19 cellular contexts compared by ENCODE assay signal in the genomic region with DNA sequence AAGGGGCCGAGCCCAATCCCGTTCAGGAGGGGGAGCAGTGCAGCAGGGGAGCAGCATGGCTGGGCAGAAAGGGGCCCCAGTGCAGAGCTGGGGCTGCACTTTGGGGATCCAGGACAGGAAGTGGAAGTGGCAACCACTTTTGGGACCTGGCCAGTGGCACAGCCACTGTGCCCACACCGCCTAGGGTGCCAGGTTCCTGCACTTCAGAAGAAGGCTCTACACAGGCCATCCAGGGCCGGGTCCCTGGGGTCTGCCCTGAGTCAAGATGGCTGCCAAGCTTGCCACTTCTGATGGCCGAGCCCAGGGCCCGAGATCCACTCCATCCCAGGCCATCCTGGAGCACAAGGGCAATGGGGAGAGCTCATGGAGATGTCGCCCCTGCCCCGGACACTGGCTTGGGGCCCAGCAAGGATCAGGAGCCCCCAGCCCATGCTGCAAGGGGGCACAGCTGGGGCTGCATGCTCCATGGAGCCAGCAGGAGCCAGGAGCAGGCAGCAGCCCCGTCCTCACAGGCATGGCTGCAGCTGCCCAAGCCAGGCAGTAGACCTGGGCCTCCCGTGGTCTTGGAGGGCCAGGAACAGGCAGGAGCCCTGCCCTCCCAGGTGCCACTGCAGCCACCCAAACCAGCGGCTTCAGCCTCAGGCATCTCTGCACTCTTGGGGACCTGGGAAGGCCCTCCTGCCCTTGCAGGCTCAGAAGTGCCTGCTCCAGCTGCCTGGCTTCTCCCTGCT. TPM values are rescaled to one million over a fixed set of nuclear protein-coding genes. Genes with fewer than 3 reads are reported as not detected.
DNase-seq lines count a peak whose midpoint lies in the region; ATAC-seq, FAIRE-seq and TF ChIP-seq lines count a peak whose summit lies in the region.
"Had no signal": no experiment of that assay in that cellular context is flagged by ENCODE, and none has a peak within 500 bp of the region (broad histone marks: within the 10 kb centered on the region; RNA-seq: fewer than 3 reads in every experiment).

No MANE protein-coding gene starts in this region.

- in situ Hi-C loops in IMR-90 (cut with MboI; ENCODE audit: low sequenced_read_pairs) = no loop called here

- no peak overlapping the region for H3K4me3 Mint-ChIP-seq in CD8-positive, alpha-beta T cell
- H3K4me3 Mint-ChIP-seq: CD8-positive, alpha-beta memory T cell; GM23338 had no signal

- H3K9me3 ChIP-seq in left ventricle myocardium inferior (replicated peaks) = no peaks in the 10 kb centered on the region
- peaks cover 6% of the 10 kb centered on the region; the same call in 1 of the 2 replicates for H3K9me3 ChIP-seq in IMR-90 (ENCODE audit: control insufficient read depth, insufficient read depth, low read length)
- H3K9me3 ChIP-seq in neuronal stem cell (replicated peaks in 1 of 2; ENCODE audit: control insufficient read depth in 2 of 2, insufficient read depth in 1 of 2, low read depth in 1 of 2, low read length in 2 of 2) = peaks cover 4 to 6% of the 10 kb centered on the region in 2 donors
- no peaks in the 10 kb centered on the region for H3K9me3 ChIP-seq in sigmoid colon
- no peaks in the 10 kb centered on the region for H3K9me3 ChIP-seq in CD8-positive, alpha-beta T cell (ENCODE audit: low read length)

- H3K18ac ChIP-seq in IMR-90 (ENCODE audit: low read depth, low read length) = no peak overlapping the region
- peak overlapping the region; percentile 84 for H3K18ac ChIP-seq in neuronal stem cell (ENCODE audit: low read length)

- H3K27ac ChIP-seq in left ventricle myocardium inferior (replicated peaks) (no peak overlapping the region), IMR-90 (ENCODE audit: insufficient read depth, low read length) (no peak overlapping the region), neuronal stem cell (replicated peaks; ENCODE audit: low read length) (no peak overlapping the region), sigmoid colon (no peak overlapping the region)
- H3K27ac ChIP-seq in CD8-positive, alpha-beta T cell (ENCODE audit: low read depth, low read length) = no peak overlapping the region
- H3K27ac ChIP-seq: BLaER1 had no signal

- intact Hi-C loops in cardiac septum (cut with DNase I) = no loop called here
- intact Hi-C loops in left ventricle myocardium inferior (cut with micrococcal nuclease) = no loop called here
- intact Hi-C loops in IMR-90 (cut with micrococcal nuclease) = no loop called here
- intact Hi-C loops in sigmoid colon (cut with DNase I) = no loop called here
- intact Hi-C loops in CD8-positive, alpha-beta T cell (cut with DNase I, micrococcal nuclease) = no loop called here

- no peak overlapping the region for H2BK20ac ChIP-seq in IMR-90 (ENCODE audit: low read depth, low read length)

- H3K23ac ChIP-seq in IMR-90 (ENCODE audit: low read depth, low read length) = no peak overlapping the region
- H3K23ac ChIP-seq in neuronal stem cell (ENCODE audit: low read depth, low read length, poor library complexity) = peak overlapping the region; percentile 18

- H2AK5ac ChIP-seq in IMR-90 (ENCODE audit: low read depth, low read length) (no peak overlapping the region), neuronal stem cell (ENCODE audit: low read depth, low read length) (peak overlapping the region; percentile 94)

- H2AK9ac ChIP-seq in IMR-90 (replicated peaks; ENCODE audit: low read depth, low read length, poor library complexity) = no peak overlapping the region

- H3K36me3 ChIP-seq in left ventricle myocardium inferior = no peaks in the 10 kb centered on the region
- H3K36me3 ChIP-seq in IMR-90 (ENCODE audit: control insufficient read depth, insufficient read depth, low read length) = no peaks in the 10 kb centered on the region
- no peaks in the 10 kb centered on the region for H3K36me3 ChIP-seq in neuronal stem cell (replicated peaks in 1 of 2; ENCODE audit: control insufficient read depth in 2 of 2, insufficient read depth in 2 of 2, low read length in 2 of 2)
- no peaks in the 10 kb centered on the region for H3K36me3 ChIP-seq in sigmoid colon
- H3K36me3 ChIP-seq in CD8-positive, alpha-beta T cell (ENCODE audit: insufficient read depth, low read length) = no peaks in the 10 kb centered on the region

- no peak overlapping the region for H2BK120ac ChIP-seq in IMR-90 (ENCODE audit: low read depth, low read length)
- peak overlapping the region; percentile 39 for H2BK120ac ChIP-seq in neuronal stem cell (ENCODE audit: low read depth, low read length)

- H3K27me3 ChIP-seq in left ventricle myocardium inferior (ENCODE audit: low read depth) = no peaks in the 10 kb centered on the region
- no peaks in the 10 kb centered on the region for H3K27me3 ChIP-seq in IMR-90 (ENCODE audit: control insufficient read depth, insufficient read depth, low read length)
- no peaks in the 10 kb centered on the region for H3K27me3 ChIP-seq in neuronal stem cell (ENCODE audit: control insufficient read depth in 3 of 3, insufficient read depth in 3 of 3, low read depth in 1 of 3, low read length in 3 of 3)
- no peaks in the 10 kb centered on the region for H3K27me3 ChIP-seq in sigmoid colon
- H3K27me3 ChIP-seq in CD8-positive, alpha-beta T cell (ENCODE audit: insufficient read depth, low read length) = no peaks in the 10 kb centered on the region
- H3K27me3 ChIP-seq: BLaER1 had no signal

- H3K9me1 ChIP-seq in IMR-90 (ENCODE audit: insufficient read depth, low read length) = no peaks in the 10 kb centered on the region

- BruUV-seq in IMR-90 (replicated peaks; lab: Mats Ljungman, UMichigan) = no TSS peak

- H4K5ac ChIP-seq in IMR-90 (ENCODE audit: low read depth, low read length) = no peak overlapping the region

- DNase-seq in cardiac septum (ENCODE audit: low spot score) (peak; percentile 59), left ventricle myocardium inferior (no peak), IMR-90 (no peak), neuronal stem cell (ENCODE audit: low spot score) (no peak), sigmoid colon (peak; percentile 53), NCI-H526 (lab: John Stamatoyannopoulos, UW) (no peak), frontal cortex (ENCODE audit: low spot score in 2 of 2) (no peak)
- DNase-seq in CD8-positive, alpha-beta T cell = no peak
- DNase-seq: 8988T; CD8-positive, alpha-beta memory T cell; COR-L47; DMS 273 treated with DMSO at 0.1 percent for 48 hours; DND-41; EL; HCEC 1CT had no signal

- no peak for TF ChIP-seq EP300 in sigmoid colon (IDR thresholded peaks at IDR 0.05)

- H3K36me3 Mint-ChIP-seq in CD8-positive, alpha-beta T cell = no peaks in the 10 kb centered on the region
- H3K36me3 Mint-ChIP-seq: CD8-positive, alpha-beta memory T cell had no signal

- H3K9ac ChIP-seq in IMR-90 (ENCODE audit: low read depth, low read length) (no peak overlapping the region), neuronal stem cell (ENCODE audit: low read depth, low read length, poor library complexity) (peak overlapping the region; percentile 47)
- H3K9ac ChIP-seq: BLaER1 had no signal

- TF ChIP-seq CTCF in left ventricle myocardium inferior (IDR thresholded peaks at IDR 0.05; ENCODE audit: borderline replicate concordance) = no peak
- no peak for TF ChIP-seq CTCF in IMR-90 (conservative IDR thresholded peaks at IDR 0.05; ENCODE audit: low read depth, low read length)
- TF ChIP-seq CTCF in sigmoid colon (IDR thresholded peaks at IDR 0.05) = no peak
- TF ChIP-seq CTCF in CD8-positive, alpha-beta T cell (IDR thresholded peaks at IDR 0.05) = no peak

- no peak overlapping the region for H3K4me3 ChIP-seq in left ventricle myocardium inferior
- H3K4me3 ChIP-seq in IMR-90 (ENCODE audit: insufficient read depth, low read depth, low read length) = no peak overlapping the region
- H3K4me3 ChIP-seq in neuronal stem cell (ENCODE audit: low read length in 2 of 2) = peak overlapping the region in 1 of 2 donors; percentile 46
- H3K4me3 ChIP-seq in sigmoid colon = no peak overlapping the region
- no peak overlapping the region for H3K4me3 ChIP-seq in CD8-positive, alpha-beta T cell (ENCODE audit: low read depth, low read length)
- H3K4me3 ChIP-seq: BLaER1, GM23338 had no signal

- H2BK5ac ChIP-seq in IMR-90 (ENCODE audit: low read depth, low read length, poor library complexity, severe bottlenecking) = no peak overlapping the region
- peak overlapping the region; percentile 89 for H2BK5ac ChIP-seq in neuronal stem cell (ENCODE audit: low read length)

- H3K27ac Mint-ChIP-seq in CD8-positive, alpha-beta T cell = no peak overlapping the region
- H3K27ac Mint-ChIP-seq: CD8-positive, alpha-beta memory T cell; GM23338 had no signal

- peaks cover 2% of the 10 kb centered on the region for H3K4me1 Mint-ChIP-seq in CD8-positive, alpha-beta T cell (ENCODE audit: low read depth)

- CTCF ChIA-PET in IMR-90 (lab: Yijun Ruan, JAX) = no interaction called here
- CTCF ChIA-PET in CD8-positive, alpha-beta T cell (lab: Charles Lee) = no interaction called here

- no peak for TF ChIP-seq POLR2A in IMR-90 (IDR thresholded peaks at IDR 0.05; ENCODE audit: low read depth, low read length)
- no peak for TF ChIP-seq POLR2A in sigmoid colon (IDR thresholded peaks at IDR 0.05)

- peaks cover 9% of the 10 kb centered on the region for H3K4me1 ChIP-seq in left ventricle myocardium inferior
- H3K4me1 ChIP-seq in IMR-90 (ENCODE audit: control insufficient read depth, insufficient read depth, low read length) = no peaks in the 10 kb centered on the region
- H3K4me1 ChIP-seq in neuronal stem cell (ENCODE audit: control insufficient read depth in 2 of 2, insufficient read depth in 1 of 2, low read depth in 1 of 2, low read length in 2 of 2) = peaks cover 8 to 12% of the 10 kb centered on the region in 2 donors
- peaks cover 0 to 11% (median 0%) of the 10 kb centered on the region in 4 donors for H3K4me1 ChIP-seq in sigmoid colon
- peaks cover 3% of the 10 kb centered on the region for H3K4me1 ChIP-seq in CD8-positive, alpha-beta T cell (ENCODE audit: insufficient read depth, low read length)

- H2BK15ac ChIP-seq in IMR-90 (ENCODE audit: low read depth, low read length) (no peak overlapping the region), neuronal stem cell (ENCODE audit: low read length) (peak overlapping the region; percentile 79)

- no peaks in the 10 kb centered on the region for H3K9me3 Mint-ChIP-seq in CD8-positive, alpha-beta T cell
- H3K9me3 Mint-ChIP-seq: CD8-positive, alpha-beta memory T cell had no signal

- H3K4me2 ChIP-seq in IMR-90 (ENCODE audit: low read depth, low read length) (no peak overlapping the region), neuronal stem cell (ENCODE audit: insufficient read depth, low read length, poor library complexity, severe bottlenecking) (no peak overlapping the region)
- H3K4me2 ChIP-seq: BLaER1, GM23338 had no signal

- no peak overlapping the region for H3K56ac ChIP-seq in IMR-90 (ENCODE audit: extremely low read depth, insufficient read depth, low read length)

- H4K8ac ChIP-seq in IMR-90 (ENCODE audit: low read depth in 2 of 2, low read length in 2 of 2) (no peak overlapping the region), neuronal stem cell (ENCODE audit: low read depth, low read length) (peak overlapping the region; percentile 66)

- H4K91ac ChIP-seq in IMR-90 (ENCODE audit: insufficient read depth, low read depth, low read length) (no peak overlapping the region), neuronal stem cell (ENCODE audit: low read depth, low read length, poor library complexity) (no peak overlapping the region)

- no peak for ATAC-seq in IMR-90 (ENCODE audit: low read depth)
- ATAC-seq in CD8-positive, alpha-beta T cell = no peak
- ATAC-seq: GM23338 had no signal

- H2BK12ac ChIP-seq in neuronal stem cell (ENCODE audit: low read length) = peak overlapping the region; percentile 59

- no peaks in the 10 kb centered on the region for H4K20me1 ChIP-seq in IMR-90 (ENCODE audit: insufficient read depth, low read length)
- H4K20me1 ChIP-seq: BLaER1 had no signal

- POLR2A ChIA-PET in IMR-90 (lab: Charles Lee; ENCODE audit: unreplicated experiment) = interaction anchor here (0.6 kb wide), 1 partner anchor 1686 kb away, joined by 3 read pairs; no protein-coding TSS in a partner anchor
- POLR2A ChIA-PET in CD8-positive, alpha-beta T cell (lab: Charles Lee) = no interaction called here

- peak overlapping the region; percentile 9 for H2AFZ ChIP-seq in IMR-90 (replicated peaks; ENCODE audit: low read length, poor library complexity)
- no peak overlapping the region for H2AFZ ChIP-seq in neuronal stem cell (ENCODE audit: low read length)
- H2AFZ ChIP-seq: GM23338 had no signal

- 82% methylated on average over 5 of the region's 11 CpGs; no CpG with 5 or more reads in 1 of the 2 experiments for WGBS in IMR-90 (ENCODE audit: extremely low coverage in 2 of 2, insufficient read length in 1 of 2), 2 experiments
- no CpG with 5 or more reads among the region's 11 CpGs for WGBS in neuronal stem cell (ENCODE audit: extremely low coverage in 2 of 2, insufficient read length in 2 of 2, insufficient replicate concordance in 1 of 2), 2 donors
- 95 to 96% methylated on average over 11 of the region's 11 CpGs for WGBS in sigmoid colon, 2 donors

- H3K27me3 Mint-ChIP-seq in CD8-positive, alpha-beta T cell (ENCODE audit: low read depth) = no peaks in the 10 kb centered on the region
- H3K27me3 Mint-ChIP-seq: CD8-positive, alpha-beta memory T cell had no signal

- H3K4ac ChIP-seq in IMR-90 (ENCODE audit: low read depth, low read length) (no peak overlapping the region), neuronal stem cell (ENCODE audit: low read length) (no peak overlapping the region)

- dilution Hi-C loops in IMR-90 (cut with HindIII; ENCODE audit: low sequenced_read_pairs, unreplicated experiment) = no loop called here

- no peak for FAIRE-seq in frontal cortex (lab: Jason Lieb, UNC)
- FAIRE-seq: GM12891, H54 had no signal

- no peak for TF ChIP-seq RAD21 in IMR-90 (IDR thresholded peaks at IDR 0.05; ENCODE audit: low read length)

- H3K14ac ChIP-seq in IMR-90 (replicated peaks; ENCODE audit: low read depth, low read length) (no peak overlapping the region), neuronal stem cell (ENCODE audit: low read length) (peak overlapping the region; percentile 43)

- H3K79me1 ChIP-seq in IMR-90 (ENCODE audit: low read depth in 1 of 2, low read length in 2 of 2) (no peaks in the 10 kb centered on the region), neuronal stem cell (ENCODE audit: low read depth, low read length) (no peaks in the 10 kb centered on the region)

RNA-seq across cellular contexts. Expression of a gene that starts 35.0 kb away (rescaled TPM):
- total RNA-seq in cardiac septum = 35.1 TPM
- 32.2 TPM for total RNA-seq in left ventricle myocardium inferior
- total RNA-seq in IMR-90 (2012; rRNA removed) = 389 and 431 TPM in 2 replicates
- 264 and 399 TPM in 2 replicates for polyA plus RNA-seq in IMR-90 (2012; rRNA removed)
- 1,308 and 1,433 TPM in 2 replicates for polyA plus RNA-seq in IMR-90 (2012; cell fraction: cytosol; rRNA removed)
- 1,141 and 1,720 TPM in 2 replicates for polyA plus RNA-seq in IMR-90 (2012; cell fraction: nucleus; rRNA removed; ENCODE audit: low replicate concordance)
- 252 TPM for polyA plus RNA-seq in neuronal stem cell (2013, experiment 1 of 2)
- 263 TPM for polyA plus RNA-seq in neuronal stem cell (2013, experiment 2 of 2)
- total RNA-seq in sigmoid colon = 100 to 1,000 TPM; 376 to 615 (median 527) TPM
- polyA plus RNA-seq in sigmoid colon = 100 to 1,000 TPM; 154 to 306 (median 224) TPM
- 100 to 1,000 TPM; 290 to 298 TPM for total RNA-seq in CD8-positive, alpha-beta T cell
- 151 TPM for total RNA-seq in frontal cortex

Comparison
In these comparisons a context has a peak if more than half of its experiments do, and no peak if none do; other contexts are left out.
1. DNase-seq: peak in cardiac septum (single experiment) and sigmoid colon (single experiment); none in left ventricle myocardium inferior (single experiment), IMR-90 (single experiment), neuronal stem cell (single experiment), NCI-H526 (0 of 2), CD8-positive, alpha-beta T cell (0 of 7) and frontal cortex (0 of 2).